9 cellular contexts compared by ENCODE assay signal in genomic region chr21:33685613-33686197, GRCh38. TPM values are rescaled to one million over a fixed set of nuclear protein-coding genes. Genes with fewer than 3 reads are reported as not detected.
DNase-seq lines count a peak whose midpoint lies in the region; ATAC-seq, FAIRE-seq and TF ChIP-seq lines count a peak whose summit lies in the region.
"Had no signal": no experiment of that assay in that cellular context is flagged by ENCODE, and none has a peak within 500 bp of the region (broad histone marks: within the 10 kb centered on the region; RNA-seq: fewer than 3 reads in every experiment).

No MANE protein-coding gene starts in this region.

- H3F3A ChIP-seq in GM23248 (ENCODE audit: insufficient read depth), result peaks cover 54% of the 10 kb centered on the region

- H3K27ac Mint-ChIP-seq in progenitor cell of endocrine pancreas, result peak overlapping the region; percentile 96
- no peak overlapping the region for H3K27ac Mint-ChIP-seq in activated CD8-positive, alpha-beta T cell treated with anti-CD3 and anti-CD28 coated beads for 36 hours

- H3K4me1 Mint-ChIP-seq in progenitor cell of endocrine pancreas (ENCODE audit: low read depth), result peaks cover 57% of the 10 kb centered on the region
- no peaks in the 10 kb centered on the region for H3K4me1 Mint-ChIP-seq in activated CD8-positive, alpha-beta T cell treated with anti-CD3 and anti-CD28 coated beads for 36 hours (ENCODE audit: low read depth)

- H4K20me1 ChIP-seq in GM23248 (ENCODE audit: insufficient read depth), result no peaks in the 10 kb centered on the region; the same call in 1 of the 2 replicates

- H3K9me3 Mint-ChIP-seq in progenitor cell of endocrine pancreas (ENCODE audit: low read depth), result no peaks in the 10 kb centered on the region
- no peaks in the 10 kb centered on the region for H3K9me3 Mint-ChIP-seq in activated CD8-positive, alpha-beta T cell treated with anti-CD3 and anti-CD28 coated beads for 36 hours

- H3K79me2 ChIP-seq in GM23248 (ENCODE audit: insufficient read depth), result peaks cover 87% of the 10 kb centered on the region

- H3K4me1 ChIP-seq in GM23248 (ENCODE audit: insufficient read depth), result peaks cover 65% of the 10 kb centered on the region
- peaks cover 62% of the 10 kb centered on the region for H3K4me1 ChIP-seq in SJSA1 (replicated peaks)
- peaks cover 39% of the 10 kb centered on the region for H3K4me1 ChIP-seq in foreskin keratinocyte

- no peak overlapping the region for H3K9ac ChIP-seq in GM23248

- DNase-seq in GM23248 (peak; percentile 82), SJSA1 (ENCODE audit: low read depth in 1 of 2, low spot score in 2 of 2) (peak; percentile 49 to 86), foreskin keratinocyte (peak; percentile 41 to 64), progenitor cell of endocrine pancreas (ENCODE audit: low spot score, unreplicated experiment) (no peak), frontal cortex (ENCODE audit: low spot score in 2 of 2) (no peak), HuH-7 (ENCODE audit: low spot score) (no peak)
- no peak for DNase-seq in activated CD8-positive, alpha-beta T cell treated with anti-CD3 and anti-CD28 coated beads for 36 hours
- DNase-seq: cerebellar nuclear complex had no signal

- POLR2A ChIA-PET in activated CD8-positive, alpha-beta T cell treated with anti-CD3 and anti-CD28 coated beads for 36 hours (lab: Charles Lee), result no interaction called here

- in situ Hi-C loops in GM23248 (cut with MboI), result no loop called here

- TF ChIP-seq CTCF in foreskin keratinocyte (conservative IDR thresholded peaks at IDR 0.05), result no peak
- TF ChIP-seq CTCF in progenitor cell of endocrine pancreas (IDR thresholded peaks at IDR 0.05; ENCODE audit: unreplicated experiment), result no peak
- no peak for TF ChIP-seq CTCF in activated CD8-positive, alpha-beta T cell treated with anti-CD3 and anti-CD28 coated beads for 36 hours (IDR thresholded peaks at IDR 0.05)

- H3K27me3 ChIP-seq in GM23248 (replicated peaks; ENCODE audit: insufficient read depth), result no peaks in the 10 kb centered on the region
- no peaks in the 10 kb centered on the region for H3K27me3 ChIP-seq in SJSA1 (replicated peaks)
- H3K27me3 ChIP-seq in foreskin keratinocyte, result no peaks in the 10 kb centered on the region

- no peaks in the 10 kb centered on the region for H3K36me3 Mint-ChIP-seq in progenitor cell of endocrine pancreas (ENCODE audit: insufficient read depth)
- no peaks in the 10 kb centered on the region for H3K36me3 Mint-ChIP-seq in activated CD8-positive, alpha-beta T cell treated with anti-CD3 and anti-CD28 coated beads for 36 hours (ENCODE audit: low read depth)

- intact Hi-C loops in activated CD8-positive, alpha-beta T cell treated with anti-CD3 and anti-CD28 coated beads for 36 hours (cut with micrococcal nuclease), result no loop called here

- CTCF ChIA-PET in activated CD8-positive, alpha-beta T cell treated with anti-CD3 and anti-CD28 coated beads for 36 hours (lab: Charles Lee), result interaction anchor here (1.3 to 1.4 kb wide), 3 partner anchors 25 to 662 kb away, joined by 3 to 4 read pairs (median 3); no protein-coding TSS in a partner anchor

- no peak for FAIRE-seq in frontal cortex (lab: Jason Lieb, UNC)

- peak overlapping the region; percentile 83 for H3K4me2 ChIP-seq in GM23248 (ENCODE audit: unreplicated experiment)

- H3K9me3 ChIP-seq in GM23248 (ENCODE audit: low read depth) (no peaks in the 10 kb centered on the region), SJSA1 (replicated peaks) (no peaks in the 10 kb centered on the region)

- ATAC-seq in foreskin keratinocyte, result peak; percentile 25
- no peak for ATAC-seq in HG03095 (IDR thresholded peaks at IDR 0.05; ENCODE audit: unreplicated experiment)
- no peak for ATAC-seq in activated CD8-positive, alpha-beta T cell treated with anti-CD3 and anti-CD28 coated beads for 36 hours

- no peaks in the 10 kb centered on the region for H3K27me3 Mint-ChIP-seq in progenitor cell of endocrine pancreas
- peaks cover 3% of the 10 kb centered on the region for H3K27me3 Mint-ChIP-seq in activated CD8-positive, alpha-beta T cell treated with anti-CD3 and anti-CD28 coated beads for 36 hours

- H3K4me3 ChIP-seq in GM23248, result peak overlapping the region; percentile 13
- no peak overlapping the region for H3K4me3 ChIP-seq in SJSA1

- H2AFZ ChIP-seq in GM23248, result no peak overlapping the region

- H3K27ac ChIP-seq in GM23248 (peak overlapping the region; percentile 72), SJSA1 (peak overlapping the region; percentile 87), foreskin keratinocyte (peak overlapping the region; percentile 55)

- no peaks in the 10 kb centered on the region for H3K9me2 ChIP-seq in GM23248 (ENCODE audit: insufficient read depth)

- H3K36me3 ChIP-seq in GM23248 (ENCODE audit: low read depth) (no peaks in the 10 kb centered on the region), SJSA1 (no peaks in the 10 kb centered on the region)

- peak overlapping the region; percentile 37 for H3K4me3 Mint-ChIP-seq in progenitor cell of endocrine pancreas (ENCODE audit: low read depth)
- no peak overlapping the region for H3K4me3 Mint-ChIP-seq in activated CD8-positive, alpha-beta T cell treated with anti-CD3 and anti-CD28 coated beads for 36 hours

RNA-seq across cellular contexts. Expression of gene ITSN1, which starts 43.4 kb away (rescaled TPM):
- 35.5 and 43.4 TPM in 2 replicates for total RNA-seq in GM23248 (2014; rRNA removed; shearing (Covaris generic))
- polyA plus RNA-seq in GM23248 (2016; fragmentation: Nextera tagmentation; extraction: Ambion mirVana), result 48.2 and 57.1 TPM in 2 replicates
- 25.8 and 53.2 TPM in 2 replicates for total RNA-seq in SJSA1 (2014; rRNA removed; shearing (Covaris generic))
- total RNA-seq in foreskin keratinocyte, result 37.7 and 38.0 TPM in 2 replicates
- polyA plus RNA-seq in foreskin keratinocyte, result 13.3 and 13.6 TPM in 2 replicates
- total RNA-seq in progenitor cell of endocrine pancreas, result 112 and 116 TPM in 2 replicates
- total RNA-seq in frontal cortex, result 73.8 TPM
- 1 to 10 TPM; 4.4 to 4.7 TPM for total RNA-seq in activated CD8-positive, alpha-beta T cell treated with anti-CD3 and anti-CD28 coated beads for 36 hours

RNA-seq across cellular contexts. Expression of gene CRYZL1, which starts 44.2 kb away (rescaled TPM):
- 13.6 and 18.3 TPM in 2 replicates for total RNA-seq in GM23248 (2014; rRNA removed; shearing (Covaris generic))
- polyA plus RNA-seq in GM23248 (2016; fragmentation: Nextera tagmentation; extraction: Ambion mirVana) (35.7 and 37.4 TPM in 2 replicates), foreskin keratinocyte (18.7 and 19.9 TPM in 2 replicates)
- total RNA-seq in SJSA1 (2014; rRNA removed; shearing (Covaris generic)), result 15.3 and 16.5 TPM in 2 replicates
- total RNA-seq in foreskin keratinocyte (15.5 and 17.2 TPM in 2 replicates), progenitor cell of endocrine pancreas (39.9 and 42.8 TPM in 2 replicates), frontal cortex (68.9 TPM)
- total RNA-seq in activated CD8-positive, alpha-beta T cell treated with anti-CD3 and anti-CD28 coated beads for 36 hours, result 10 to 100 TPM; 30.1 to 33.2 TPM

Comparison
In these comparisons a context has a peak if more than half of its experiments do, and no peak if none do; other contexts are left out.
1. DNase-seq: peak in GM23248 (single experiment), SJSA1 (2 of 2) and foreskin keratinocyte (2 of 2); none in progenitor cell of endocrine pancreas (single experiment), frontal cortex (0 of 2), activated CD8-positive, alpha-beta T cell treated with anti-CD3 and anti-CD28 coated beads for 36 hours (single experiment) and HuH-7 (single experiment).
2. Peak in every context shown above with its lines, with median percentiles within 50 percentile points of each other: H3K27ac ChIP-seq.